8 cellular contexts compared by ENCODE assay signal in the genomic region with DNA sequence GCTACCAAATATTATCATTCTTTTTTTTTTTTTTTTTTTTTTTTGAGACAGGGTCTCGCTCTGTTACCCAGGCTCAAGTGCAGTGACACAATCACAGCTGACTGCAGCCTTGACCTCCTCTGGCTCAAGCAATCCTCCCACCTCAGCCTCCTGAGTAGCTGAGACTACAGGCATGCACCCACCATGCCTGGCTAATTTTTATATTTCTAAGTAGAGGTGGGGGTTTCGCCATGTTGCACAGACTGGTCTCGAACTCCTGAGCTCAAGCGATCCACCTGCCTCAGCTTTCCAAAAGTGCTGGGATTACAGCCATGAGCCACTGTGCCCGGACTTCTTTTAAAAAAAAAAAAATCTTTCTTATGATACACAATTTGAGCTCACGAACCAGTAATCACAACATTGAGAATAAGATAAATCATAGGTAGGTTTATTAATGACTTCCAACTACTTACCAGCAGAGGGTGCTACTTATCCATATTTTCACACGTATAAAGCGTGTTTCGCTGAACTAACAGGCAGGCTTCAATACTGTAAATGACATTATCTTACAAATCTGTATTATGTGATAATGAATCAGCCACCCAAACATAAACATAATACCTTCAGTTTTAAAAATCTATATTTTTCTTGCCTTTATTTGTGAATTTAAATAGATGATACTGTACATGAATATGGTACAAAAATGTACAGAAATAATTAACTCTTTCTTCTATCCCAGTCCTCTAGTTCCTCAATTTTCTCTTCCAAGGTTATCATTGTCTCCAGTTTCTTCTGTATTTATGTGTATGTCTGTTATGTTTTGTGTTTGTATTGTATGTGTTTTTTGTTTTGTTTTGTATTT. TPM values are rescaled to one million over a fixed set of nuclear protein-coding genes. Genes with fewer than 3 reads are reported as not detected.
DNase-seq lines count a peak whose midpoint lies in the region; ATAC-seq, FAIRE-seq and TF ChIP-seq lines count a peak whose summit lies in the region.

No MANE protein-coding gene starts in this region.

- WGBS in right lobe of liver (ENCODE audit: insufficient coverage, low coverage, low lambda C conversion rate, missing lambda C conversion rate), result 33% methylated on average over 9 of the region's 9 CpGs

- H3K27me3 ChIP-seq in Caco-2 (replicated peaks; ENCODE audit: control insufficient read depth, insufficient read depth, low read length) (no peaks in the 10 kb centered on the region), Karpas-422 (ENCODE audit: low read length) (no peaks in the 10 kb centered on the region), colonic mucosa (no peaks in the 10 kb centered on the region), right lobe of liver (no peaks in the 10 kb centered on the region)

- no peak overlapping the region for H3K4me3 Mint-ChIP-seq in Caco-2 (ENCODE audit: unreplicated experiment)

- H3K4me2 ChIP-seq in Karpas-422 (ENCODE audit: low read depth, low read length, poor library complexity, severe bottlenecking), result peak overlapping the region; percentile 52
- peak overlapping the region; percentile 71 for H3K4me2 ChIP-seq in OCI-LY7 (ENCODE audit: low read length)

- H3K4me1 Mint-ChIP-seq in Caco-2 (ENCODE audit: low read depth, unreplicated experiment), result peaks cover 17% of the 10 kb centered on the region

- H4K20me1 ChIP-seq in Karpas-422 (ENCODE audit: insufficient read depth, low read depth, low read length) (no peaks in the 10 kb centered on the region), OCI-LY7 (ENCODE audit: insufficient read depth, low read length) (no peaks in the 10 kb centered on the region)

- TF ChIP-seq POLR2A in right lobe of liver (IDR thresholded peaks at IDR 0.05), result no peak

- no peaks in the 10 kb centered on the region for H3K9me2 ChIP-seq in Karpas-422 (replicated peaks; ENCODE audit: insufficient read depth, low read length)
- no peaks in the 10 kb centered on the region for H3K9me2 ChIP-seq in OCI-LY7 (ENCODE audit: insufficient read depth, low read length)

- H3K36me3 ChIP-seq in Caco-2 (ENCODE audit: control insufficient read depth, insufficient read depth, low read length) (no peaks in the 10 kb centered on the region), Karpas-422 (ENCODE audit: insufficient read depth, low read length) (no peaks in the 10 kb centered on the region), OCI-LY7 (ENCODE audit: insufficient read depth, low read length) (no peaks in the 10 kb centered on the region), colonic mucosa (no peaks in the 10 kb centered on the region), right lobe of liver (no peaks in the 10 kb centered on the region)

- peak; percentile 88 for FAIRE-seq in urothelium cell line (lab: Jason Lieb, UNC)

- BruUV-seq in Caco-2 (replicated peaks; lab: Mats Ljungman, UMichigan) (no TSS peak), OCI-LY7 (replicated peaks; lab: Mats Ljungman, UMichigan) (no TSS peak)

- ATAC-seq in GM19351 (IDR thresholded peaks at IDR 0.05; ENCODE audit: unreplicated experiment) (peak; percentile 53), right lobe of liver (peak; percentile 89 to 95 (median 94))

- H3K4me1 ChIP-seq in Caco-2 (no peaks in the 10 kb centered on the region), Karpas-422 (ENCODE audit: low read length) (peaks cover 55% of the 10 kb centered on the region), OCI-LY7 (ENCODE audit: insufficient read depth, low read length, poor library complexity, severe bottlenecking) (peaks cover 58% of the 10 kb centered on the region), colonic mucosa (no peaks in the 10 kb centered on the region), right lobe of liver (no peaks in the 10 kb centered on the region)

- H3K27ac Mint-ChIP-seq in Caco-2 (ENCODE audit: unreplicated experiment), result no peak overlapping the region

- POLR2A ChIA-PET in Caco-2 (lab: Charles Lee) (no interaction called here), OCI-LY7 (lab: Charles Lee) (interaction anchor here (0.6 to 17.9 kb wide), 16 partner anchors 10 to 213 kb away, joined by 3 to 911 read pairs (median 6); a partner anchor contains a TSS)

- no peaks in the 10 kb centered on the region for H3K79me2 ChIP-seq in Karpas-422 (ENCODE audit: low read length)
- peaks cover 44% of the 10 kb centered on the region; the same call in 1 of the 2 replicates for H3K79me2 ChIP-seq in OCI-LY7 (ENCODE audit: insufficient read depth, low read depth, low read length)

- no peaks in the 10 kb centered on the region for H3K36me3 Mint-ChIP-seq in Caco-2 (ENCODE audit: insufficient read depth, unreplicated experiment)

- H3K9me3 Mint-ChIP-seq in Caco-2 (ENCODE audit: unreplicated experiment), result no peaks in the 10 kb centered on the region

- H3K9me3 ChIP-seq in Caco-2, result no peaks in the 10 kb centered on the region
- no peaks in the 10 kb centered on the region for H3K9me3 ChIP-seq in Karpas-422 (ENCODE audit: low read length)
- H3K9me3 ChIP-seq in OCI-LY7 (ENCODE audit: low read length), result no peaks in the 10 kb centered on the region
- no peaks in the 10 kb centered on the region for H3K9me3 ChIP-seq in colonic mucosa
- H3K9me3 ChIP-seq in right lobe of liver, result no peaks in the 10 kb centered on the region

- H3K4me3 ChIP-seq in Caco-2 (ENCODE audit: low read depth, low read length) (no peak overlapping the region), Karpas-422 (ENCODE audit: low read length) (0 out of 2 replicates have a peak overlapping the region, but pooled peaks have one; percentile 22), OCI-LY7 (ENCODE audit: low read depth, low read length, poor library complexity, severe bottlenecking) (no peak overlapping the region), colonic mucosa (no peak overlapping the region), right lobe of liver (no peak overlapping the region)

- H3K27me3 Mint-ChIP-seq in Caco-2 (ENCODE audit: insufficient read depth, unreplicated experiment), result no peaks in the 10 kb centered on the region

- DNase-seq in Caco-2, result peak in 1 of 2 experiments; percentile 69
- DNase-seq in Karpas-422, result peak; percentile 93
- peak; percentile 90 for DNase-seq in OCI-LY7 (ENCODE audit: low spot score)
- DNase-seq in colonic mucosa, result no peak
- no peak for DNase-seq in right lobe of liver
- DNase-seq in urothelium cell line (ENCODE audit: low spot score), result peak; percentile 54
- DNase-seq in NK-92 (lab: John Stamatoyannopoulos, UW; ENCODE audit: unreplicated experiment), result no peak

- peak; percentile 47 to 74 for TF ChIP-seq CTCF in Caco-2 (IDR thresholded peaks at IDR 0.05; ENCODE audit: insufficient read depth in 1 of 2, low read depth in 1 of 2, low read length in 1 of 2, severe bottlenecking in 1 of 2, unreplicated experiment in 1 of 2)
- peak; percentile 94 for TF ChIP-seq CTCF in OCI-LY7 (conservative IDR thresholded peaks at IDR 0.05; ENCODE audit: low read length)
- TF ChIP-seq CTCF in colonic mucosa (IDR thresholded peaks at IDR 0.05), result peak; percentile 49
- TF ChIP-seq CTCF in right lobe of liver (IDR thresholded peaks at IDR 0.05), result peak; percentile 56 to 84 (median 64)

- intact Hi-C loops in Caco-2 (cut with micrococcal nuclease; ENCODE audit: unreplicated experiment), result loop anchor here (1.0 to 5.0 kb wide), 5 partner anchors 61 to 396 kb away; a partner anchor contains a TSS
- intact Hi-C loops in OCI-LY7 (cut with micrococcal nuclease; ENCODE audit: unreplicated experiment), result loop anchor here (1.0 to 5.0 kb wide), 3 partner anchors 128 to 261 kb away; a partner anchor contains a TSS
- intact Hi-C loops in colonic mucosa (cut with DNase I), result loop anchor here (2.0 kb wide), 1 partner anchor 141 kb away; no protein-coding TSS in a partner anchor
- intact Hi-C loops in right lobe of liver (cut with DNase I), result loop anchor here in 1 of 2 donors (10.0 kb wide), 1 partner anchor 133 kb away; no protein-coding TSS in a partner anchor

- no peak overlapping the region for H3K9ac ChIP-seq in Karpas-422 (ENCODE audit: low read length)
- no peak overlapping the region for H3K9ac ChIP-seq in colonic mucosa (ENCODE audit: low read depth in 2 of 2, low read length in 2 of 2)

- H2AFZ ChIP-seq in Karpas-422 (ENCODE audit: low read length), result no peak overlapping the region
- H2AFZ ChIP-seq in OCI-LY7 (ENCODE audit: low read length), result peak overlapping the region; percentile 78; the same call in 1 of the 2 replicates

- no peak overlapping the region for H3K27ac ChIP-seq in Karpas-422 (ENCODE audit: low read length)
- peak overlapping the region; percentile 73 for H3K27ac ChIP-seq in OCI-LY7 (ENCODE audit: low read depth, low read length, poor library complexity, severe bottlenecking)
- no peak overlapping the region for H3K27ac ChIP-seq in colonic mucosa
- no peak overlapping the region for H3K27ac ChIP-seq in right lobe of liver

- CTCF ChIA-PET in Caco-2 (lab: Charles Lee), result interaction anchor here (0.6 to 1.6 kb wide), 7 partner anchors 8 to 164 kb away, joined by 3 to 6 read pairs (median 3); no protein-coding TSS in a partner anchor
- CTCF ChIA-PET in OCI-LY7 (lab: Charles Lee; ENCODE audit: unreplicated experiment), result interaction anchor here (0.7 to 1.2 kb wide), 3 partner anchors 64 to 137 kb away, joined by 3 read pairs; no protein-coding TSS in a partner anchor

RNA-seq across cellular contexts. Expression of a gene that starts 42.5 kb away (rescaled TPM):
- 391 and 432 TPM in 2 replicates for total RNA-seq in Caco-2 (2022)
- 183 and 190 TPM in 2 replicates for total RNA-seq in Karpas-422 (2014; rRNA removed; shearing (Covaris generic); ENCODE audit: low replicate concordance)
- 116 and 121 TPM in 2 replicates for total RNA-seq in OCI-LY7 (2014; rRNA removed; shearing (Covaris generic))
- total RNA-seq in OCI-LY7 (2022), result 194 and 207 TPM in 2 replicates
- total RNA-seq in colonic mucosa, result 1 to 10 TPM; 4.2 to 7.4 TPM
- 1 to 10 TPM in 5 of 6 experiments, under 1 TPM in 1; 0.86 to 6.0 (median 2.7) TPM for total RNA-seq in right lobe of liver

Comparison
In these comparisons a context has a peak if more than half of its experiments do, and no peak if none do; other contexts are left out.
1. DNase-seq: peak in Karpas-422 (single experiment), OCI-LY7 (single experiment) and urothelium cell line (single experiment); none in colonic mucosa (single experiment), right lobe of liver (0 of 3) and NK-92 (single experiment).
2. RNA of a gene that starts 42.5 kb away (total RNA-seq): 391 to 432 TPM in Caco-2, 116 to 207 TPM in OCI-LY7 and 183 to 190 TPM in Karpas-422; 4.2 to 7.4 TPM in colonic mucosa and 0.86 to 6.0 TPM in right lobe of liver; every median in the first group is over 10 times any median in the second.
3. Peak in every context shown above with its lines, with median percentiles within 50 percentile points of each other: CTCF ChIP-seq.